ENCODE assay signal across 8 cellular contexts in the genomic region with DNA sequence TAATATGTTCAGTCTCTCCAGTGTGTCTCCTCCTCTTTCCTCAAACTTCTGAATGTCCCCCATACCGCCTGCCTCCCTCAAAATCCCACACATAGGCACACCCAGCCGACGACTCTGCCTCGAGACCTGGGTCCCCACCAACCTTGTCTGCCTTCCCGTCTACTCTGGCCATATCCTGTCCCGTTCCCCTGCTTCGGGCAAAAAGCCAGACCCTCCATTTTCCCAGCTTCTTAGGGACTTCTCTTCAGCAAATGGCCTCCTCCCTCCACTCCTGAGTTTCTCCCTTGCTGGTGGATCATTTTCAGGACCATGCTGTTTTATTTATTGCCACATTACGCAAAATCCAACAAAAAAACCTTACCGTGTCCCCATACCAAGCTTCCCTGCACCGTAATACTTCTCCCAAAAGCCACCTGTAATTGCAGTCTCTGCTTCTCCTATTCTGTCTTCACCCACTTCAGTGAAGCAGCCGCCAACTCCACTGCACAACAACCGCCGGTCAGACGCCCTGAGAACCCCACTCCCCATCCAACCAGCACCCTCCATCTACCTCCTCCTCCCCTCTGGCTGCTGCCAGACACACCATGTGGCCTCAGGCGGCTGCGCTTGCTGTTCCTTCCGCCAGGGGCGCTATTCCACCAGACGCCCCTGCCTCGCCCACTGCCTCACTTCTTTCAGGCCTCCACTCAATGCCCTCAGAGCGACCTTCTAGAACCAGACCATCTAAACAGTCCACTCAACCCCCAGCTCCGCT.
DNase-seq lines count a peak whose midpoint lies in the region; ATAC-seq and TF ChIP-seq lines count a peak whose summit lies in the region.

No MANE protein-coding gene starts in this region.

- H3K4me2 ChIP-seq in PC-9, result no peak overlapping the region

- intact Hi-C loops in PC-9 (cut with micrococcal nuclease; ENCODE audit: unreplicated experiment), result loop anchor here (5.0 kb wide), 2 partner anchors 212 to 417 kb away; no protein-coding TSS in a partner anchor
- intact Hi-C loops in aorta (cut with DNase I), result no loop called here

- H3K27ac Mint-ChIP-seq in activated naive CD4-positive, alpha-beta T cell treated with anti-CD3 and anti-CD28 coated beads, Interleukin-2, amount 50 U/mL, for 72 hours, result peak overlapping the region; percentile 12 to 19

- H3K9me2 ChIP-seq in PC-9 (ENCODE audit: insufficient read depth), result no peaks in the 10 kb centered on the region

- DNase-seq in NCI-H82 (lab: John Stamatoyannopoulos, UW) (peak; percentile 56), NCI-H82 treated with DMSO at 0.1 percent for 48 hours (lab: John Stamatoyannopoulos, UW; ENCODE audit: unreplicated experiment) (no peak), PC-9 (no peak), aorta (no peak), mesenteric fat pad (ENCODE audit: low spot score) (no peak)
- peak in 1 of 2 donors; percentile 30 for DNase-seq in activated naive CD4-positive, alpha-beta T cell treated with anti-CD3 and anti-CD28 coated beads, Interleukin-2, amount 50 U/mL, for 72 hours (ENCODE audit: low spot score in 2 of 2)

- no peak overlapping the region for H3K9ac ChIP-seq in liver (ENCODE audit: low read depth in 1 of 2, low read length in 2 of 2)

- H4K20me1 ChIP-seq in PC-9 (ENCODE audit: insufficient read depth), result no peaks in the 10 kb centered on the region

- no peaks in the 10 kb centered on the region for H3K36me3 ChIP-seq in PC-9 (ENCODE audit: low read depth)
- H3K36me3 ChIP-seq in liver (ENCODE audit: control insufficient read depth in 4 of 4, insufficient read depth in 3 of 4, low read depth in 1 of 4, low read length in 3 of 4), result no peaks in the 10 kb centered on the region
- no peaks in the 10 kb centered on the region for H3K36me3 ChIP-seq in aorta (ENCODE audit: control insufficient read depth in 1 of 2, insufficient read depth in 2 of 2, low read length in 1 of 2)

- H3K79me2 ChIP-seq in PC-9 (ENCODE audit: low read depth), result no peaks in the 10 kb centered on the region

- H3F3A ChIP-seq in PC-9 (ENCODE audit: insufficient read depth, low read depth), result no peaks in the 10 kb centered on the region

- BruUV-seq in PC-9 (replicated peaks; lab: Mats Ljungman, UMichigan), result no TSS peak

- peaks cover 0 to 7% of the 10 kb centered on the region in 2 donors for H3K36me3 Mint-ChIP-seq in activated naive CD4-positive, alpha-beta T cell treated with anti-CD3 and anti-CD28 coated beads, Interleukin-2, amount 50 U/mL, for 72 hours

- no peak for TF ChIP-seq RAD21 in liver (IDR thresholded peaks at IDR 0.05)

- no peaks in the 10 kb centered on the region for H3K9me3 ChIP-seq in PC-9 (ENCODE audit: insufficient read depth, low read depth)
- no peaks in the 10 kb centered on the region for H3K9me3 ChIP-seq in liver (ENCODE audit: control insufficient read depth in 4 of 4, low read length in 3 of 4)
- no peaks in the 10 kb centered on the region for H3K9me3 ChIP-seq in aorta (ENCODE audit: control insufficient read depth, low read length)

- POLR2A ChIA-PET in PC-9 (lab: Charles Lee; ENCODE audit: unreplicated experiment), result no interaction called here

- H3K4me3 ChIP-seq in PC-9, result no peak overlapping the region
- no peak overlapping the region for H3K4me3 ChIP-seq in liver (ENCODE audit: low read depth in 1 of 3, low read length in 3 of 3)
- H3K4me3 ChIP-seq in aorta (ENCODE audit: low read length in 2 of 2), result no peak overlapping the region

- H2AFZ ChIP-seq in PC-9, result no peak overlapping the region

- H3K27me3 ChIP-seq in PC-9 (ENCODE audit: insufficient read depth, low read depth) (no peaks in the 10 kb centered on the region), liver (ENCODE audit: control insufficient read depth in 4 of 4, insufficient read depth in 4 of 4, low read length in 3 of 4) (no peaks in the 10 kb centered on the region), aorta (ENCODE audit: control insufficient read depth in 1 of 2, insufficient read depth in 2 of 2, low read length in 1 of 2) (no peaks in the 10 kb centered on the region)

- no peak overlapping the region for H3K27ac ChIP-seq in PC-9
- H3K27ac ChIP-seq in liver (ENCODE audit: low read depth in 1 of 2, low read length in 2 of 2), result no peak overlapping the region
- no peak overlapping the region for H3K27ac ChIP-seq in aorta (ENCODE audit: low read depth in 1 of 2, low read length in 2 of 2)

- ATAC-seq in HG02943 (IDR thresholded peaks at IDR 0.05; ENCODE audit: low read depth, unreplicated experiment), result peak; percentile 73
- ATAC-seq in activated naive CD4-positive, alpha-beta T cell treated with anti-CD3 and anti-CD28 coated beads, Interleukin-2, amount 50 U/mL, for 72 hours, result peak in 1 of 2 donors; percentile 69
- peak; percentile 36 for ATAC-seq in aorta (ENCODE audit: low FRiP score)

- H3K9me3 Mint-ChIP-seq in activated naive CD4-positive, alpha-beta T cell treated with anti-CD3 and anti-CD28 coated beads, Interleukin-2, amount 50 U/mL, for 72 hours, result peaks cover 0 to 6% of the 10 kb centered on the region in 2 donors

- CTCF ChIA-PET in PC-9 (lab: Charles Lee), result interaction anchor here (0.6 kb wide), 1 partner anchor 1227 kb away, joined by 3 read pairs; no protein-coding TSS in a partner anchor

- WGBS in liver, result 66% methylated on average over 22 of the region's 22 CpGs
- WGBS in aorta, 2 donors, result 55 to 59% methylated on average over 22 of the region's 22 CpGs

- H3K4me1 ChIP-seq in PC-9 (replicated peaks; ENCODE audit: insufficient read depth) (no peaks in the 10 kb centered on the region), liver (ENCODE audit: control insufficient read depth in 4 of 4, insufficient read depth in 4 of 4, low read length in 3 of 4) (no peaks in the 10 kb centered on the region), aorta (ENCODE audit: control insufficient read depth in 1 of 2, insufficient read depth in 2 of 2, low read length in 2 of 2) (no peaks in the 10 kb centered on the region)

- TF ChIP-seq CTCF in PC-9 (conservative IDR thresholded peaks at IDR 0.05) (peak; percentile 28; the same call in 1 of the 2 replicates), liver (IDR thresholded peaks at IDR 0.05; ENCODE audit: low read depth, low read length, missing input control) (peak; percentile 49)

TF ChIP-seq in liver, 16 proteins besides CTCF, POLR2A, EP300 and RAD21 (continues in another document):
- TF ChIP-seq, protein P1, sequence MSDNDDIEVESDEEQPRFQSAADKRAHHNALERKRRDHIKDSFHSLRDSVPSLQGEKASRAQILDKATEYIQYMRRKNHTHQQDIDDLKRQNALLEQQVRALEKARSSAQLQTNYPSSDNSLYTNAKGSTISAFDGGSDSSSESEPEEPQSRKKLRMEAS (IDR thresholded peaks at IDR 0.05), result no peak
- no peak for TF ChIP-seq GABPA (IDR thresholded peaks at IDR 0.05 in 1 of 2, conservative IDR thresholded peaks at IDR 0.05 in 1 of 2)
- TF ChIP-seq EGR1 (IDR thresholded peaks at IDR 0.05; ENCODE audit: low read depth in 2 of 2), result no peak
- TF ChIP-seq, protein P2, sequence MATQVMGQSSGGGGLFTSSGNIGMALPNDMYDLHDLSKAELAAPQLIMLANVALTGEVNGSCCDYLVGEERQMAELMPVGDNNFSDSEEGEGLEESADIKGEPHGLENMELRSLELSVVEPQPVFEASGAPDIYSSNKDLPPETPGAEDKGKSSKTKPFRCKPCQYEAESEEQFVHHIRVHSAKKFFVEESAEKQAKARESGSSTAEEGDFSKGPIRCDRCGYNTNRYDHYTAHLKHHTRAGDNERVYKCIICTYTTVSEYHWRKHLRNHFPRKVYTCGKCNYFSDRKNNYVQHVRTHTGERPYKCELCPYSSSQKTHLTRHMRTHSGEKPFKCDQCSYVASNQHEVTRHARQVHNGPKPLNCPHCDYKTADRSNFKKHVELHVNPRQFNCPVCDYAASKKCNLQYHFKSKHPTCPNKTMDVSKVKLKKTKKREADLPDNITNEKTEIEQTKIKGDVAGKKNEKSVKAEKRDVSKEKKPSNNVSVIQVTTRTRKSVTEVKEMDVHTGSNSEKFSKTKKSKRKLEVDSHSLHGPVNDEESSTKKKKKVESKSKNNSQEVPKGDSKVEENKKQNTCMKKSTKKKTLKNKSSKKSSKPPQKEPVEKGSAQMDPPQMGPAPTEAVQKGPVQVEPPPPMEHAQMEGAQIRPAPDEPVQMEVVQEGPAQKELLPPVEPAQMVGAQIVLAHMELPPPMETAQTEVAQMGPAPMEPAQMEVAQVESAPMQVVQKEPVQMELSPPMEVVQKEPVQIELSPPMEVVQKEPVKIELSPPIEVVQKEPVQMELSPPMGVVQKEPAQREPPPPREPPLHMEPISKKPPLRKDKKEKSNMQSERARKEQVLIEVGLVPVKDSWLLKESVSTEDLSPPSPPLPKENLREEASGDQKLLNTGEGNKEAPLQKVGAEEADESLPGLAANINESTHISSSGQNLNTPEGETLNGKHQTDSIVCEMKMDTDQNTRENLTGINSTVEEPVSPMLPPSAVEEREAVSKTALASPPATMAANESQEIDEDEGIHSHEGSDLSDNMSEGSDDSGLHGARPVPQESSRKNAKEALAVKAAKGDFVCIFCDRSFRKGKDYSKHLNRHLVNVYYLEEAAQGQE (IDR thresholded peaks at IDR 0.05), result no peak
- no peak for TF ChIP-seq YY1 (IDR thresholded peaks at IDR 0.05)
- TF ChIP-seq, protein P3, sequence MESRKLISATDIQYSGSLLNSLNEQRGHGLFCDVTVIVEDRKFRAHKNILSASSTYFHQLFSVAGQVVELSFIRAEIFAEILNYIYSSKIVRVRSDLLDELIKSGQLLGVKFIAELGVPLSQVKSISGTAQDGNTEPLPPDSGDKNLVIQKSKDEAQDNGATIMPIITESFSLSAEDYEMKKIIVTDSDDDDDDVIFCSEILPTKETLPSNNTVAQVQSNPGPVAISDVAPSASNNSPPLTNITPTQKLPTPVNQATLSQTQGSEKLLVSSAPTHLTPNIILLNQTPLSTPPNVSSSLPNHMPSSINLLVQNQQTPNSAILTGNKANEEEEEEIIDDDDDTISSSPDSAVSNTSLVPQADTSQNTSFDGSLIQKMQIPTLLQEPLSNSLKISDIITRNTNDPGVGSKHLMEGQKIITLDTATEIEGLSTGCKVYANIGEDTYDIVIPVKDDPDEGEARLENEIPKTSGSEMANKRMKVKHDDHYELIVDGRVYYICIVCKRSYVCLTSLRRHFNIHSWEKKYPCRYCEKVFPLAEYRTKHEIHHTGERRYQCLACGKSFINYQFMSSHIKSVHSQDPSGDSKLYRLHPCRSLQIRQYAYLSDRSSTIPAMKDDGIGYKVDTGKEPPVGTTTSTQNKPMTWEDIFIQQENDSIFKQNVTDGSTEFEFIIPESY (IDR thresholded peaks at IDR 0.05), result no peak
- no peak for TF ChIP-seq TAF1 (conservative IDR thresholded peaks at IDR 0.05)
- TF ChIP-seq FOXA1 (IDR thresholded peaks at IDR 0.05), result no peak
- no peak for TF ChIP-seq NR2F2 (IDR thresholded peaks at IDR 0.05)
- no peak for TF ChIP-seq SP1 (IDR thresholded peaks at IDR 0.05)
- TF ChIP-seq RXRA (IDR thresholded peaks at IDR 0.05), result no peak
- no peak for TF ChIP-seq HNF4A (conservative IDR thresholded peaks at IDR 0.05)
- TF ChIP-seq HNF4G (IDR thresholded peaks at IDR 0.05), result no peak
- TF ChIP-seq ATF3 (IDR thresholded peaks at IDR 0.05), result no peak
- no peak for TF ChIP-seq JUND (IDR thresholded peaks at IDR 0.05)
